8 cellular contexts compared by ENCODE assay signal in genomic region chr9:121498487-121499176, GRCh38. TPM values are rescaled to one million over a fixed set of nuclear protein-coding genes. Genes with fewer than 3 reads are reported as not detected.
DNase-seq lines count a peak whose midpoint lies in the region; ATAC-seq and TF ChIP-seq lines count a peak whose summit lies in the region.

No MANE protein-coding gene starts in this region.

- no peak overlapping the region for H3K27ac Mint-ChIP-seq in activated CD4-positive, alpha-beta memory T cell treated with anti-CD3 and anti-CD28 coated beads for 36 hours

- intact Hi-C loops in activated CD4-positive, alpha-beta memory T cell treated with anti-CD3 and anti-CD28 coated beads for 36 hours (cut with micrococcal nuclease) = loop anchor here (1.0 to 10.0 kb wide), 2 partner anchors 54 to 178 kb away; no protein-coding TSS in a partner anchor

- peak overlapping the region; percentile 58 for H3K4me3 Mint-ChIP-seq in activated CD4-positive, alpha-beta memory T cell treated with anti-CD3 and anti-CD28 coated beads for 36 hours

- H3K4me1 ChIP-seq in gastroesophageal sphincter (peaks cover 0 to 34% (median 7%) of the 10 kb centered on the region in 3 donors), parathyroid adenoma (no peaks in the 10 kb centered on the region)

- H3K27me3 ChIP-seq in gastroesophageal sphincter (no peaks in the 10 kb centered on the region), parathyroid adenoma (ENCODE audit: control insufficient read depth, insufficient read depth, low read length) (no peaks in the 10 kb centered on the region)

- H2AFZ ChIP-seq in parathyroid adenoma = peak overlapping the region; percentile 70

- POLR2A ChIA-PET in activated CD4-positive, alpha-beta memory T cell treated with anti-CD3 and anti-CD28 coated beads for 36 hours (lab: Charles Lee) = no interaction called here

- no peak overlapping the region for H3K9ac ChIP-seq in parathyroid adenoma

- TF ChIP-seq CTCF in gastroesophageal sphincter (IDR thresholded peaks at IDR 0.05) = peak in 1 of 4 experiments; percentile 3
- no peak for TF ChIP-seq CTCF in parathyroid adenoma (IDR thresholded peaks at IDR 0.05)

- H3K4me1 Mint-ChIP-seq in activated CD4-positive, alpha-beta memory T cell treated with anti-CD3 and anti-CD28 coated beads for 36 hours (ENCODE audit: low read depth) = peaks cover 17% of the 10 kb centered on the region

- TF ChIP-seq EP300 in gastroesophageal sphincter (IDR thresholded peaks at IDR 0.05) = no peak

- no peaks in the 10 kb centered on the region for H3K79me2 ChIP-seq in parathyroid adenoma

- H3K36me3 ChIP-seq in gastroesophageal sphincter (no peaks in the 10 kb centered on the region), parathyroid adenoma (ENCODE audit: control insufficient read depth, insufficient read depth, low read length) (no peaks in the 10 kb centered on the region)

- H3K36me3 Mint-ChIP-seq in activated CD4-positive, alpha-beta memory T cell treated with anti-CD3 and anti-CD28 coated beads for 36 hours = no peaks in the 10 kb centered on the region

- H3K27me3 Mint-ChIP-seq in activated CD4-positive, alpha-beta memory T cell treated with anti-CD3 and anti-CD28 coated beads for 36 hours = peaks cover 53% of the 10 kb centered on the region

- in situ Hi-C loops in Caki2 (cut with HindIII; ENCODE audit: low pct_unique_long_range_greater_than_20kb, low sequenced_read_pairs) = no loop called here

- H3K9me3 ChIP-seq in gastroesophageal sphincter (no peaks in the 10 kb centered on the region), parathyroid adenoma (ENCODE audit: control insufficient read depth, low read length) (no peaks in the 10 kb centered on the region)

- peak overlapping the region; percentile 89 for H3K4me2 ChIP-seq in parathyroid adenoma (ENCODE audit: low read length)

- peak; percentile 6 for DNase-seq in Caki2 (ENCODE audit: low read depth)
- DNase-seq in activated CD4-positive, alpha-beta memory T cell treated with anti-CD3 and anti-CD28 coated beads for 36 hours = peak; percentile 13
- DNase-seq in KG1 (lab: John Stamatoyannopoulos, UW) = no peak
- no peak for DNase-seq in T1000 (lab: John Stamatoyannopoulos, UW)

- WGBS in gastroesophageal sphincter (ENCODE audit: low coverage in 1 of 2), 2 donors = 0 to 1% methylated on average over 11 to 29 of the region's 29 CpGs

- TF ChIP-seq POLR2A in gastroesophageal sphincter (IDR thresholded peaks at IDR 0.05) = no peak

- peak overlapping the region in 3 of 4 donors; percentile 61 to 82 (median 77) for H3K27ac ChIP-seq in gastroesophageal sphincter
- no peak overlapping the region for H3K27ac ChIP-seq in parathyroid adenoma

- CTCF ChIA-PET in activated CD4-positive, alpha-beta memory T cell treated with anti-CD3 and anti-CD28 coated beads for 36 hours (lab: Charles Lee) = interaction anchor here (1.0 to 1.3 kb wide), 4 partner anchors 23 to 167 kb away, joined by 3 to 6 read pairs (median 3); no protein-coding TSS in a partner anchor

- peaks cover 5% of the 10 kb centered on the region for H3K9me3 Mint-ChIP-seq in activated CD4-positive, alpha-beta memory T cell treated with anti-CD3 and anti-CD28 coated beads for 36 hours

- H3K4me3 ChIP-seq in gastroesophageal sphincter (peak overlapping the region; percentile 41 to 68), parathyroid adenoma (ENCODE audit: low read depth, low read length) (peak overlapping the region; percentile 52)

- ATAC-seq in HG02885 (IDR thresholded peaks at IDR 0.05; ENCODE audit: poor library complexity, unreplicated experiment) (peak; percentile 8), gastroesophageal sphincter (no peak), GM21367 (IDR thresholded peaks at IDR 0.05; ENCODE audit: unreplicated experiment) (no peak)

RNA-seq across cellular contexts. Expression of gene GGTA1, which starts 1.0 kb away (rescaled TPM):
- total RNA-seq in Caki2 (2014; rRNA removed; shearing (Covaris generic); ENCODE audit: low replicate concordance) = not detected in 2 replicates
- not detected for total RNA-seq in activated CD4-positive, alpha-beta memory T cell treated with anti-CD3 and anti-CD28 coated beads for 36 hours
- total RNA-seq in gastroesophageal sphincter = 10 to 100 TPM in 1 of 4 donors, 1 to 10 TPM in 3; 5.1 to 22.2 (median 7.2) TPM

Comparison
In these comparisons a context has a peak if more than half of its experiments do, and no peak if none do; other contexts are left out.
1. DNase-seq: peak in Caki2 (single experiment) and activated CD4-positive, alpha-beta memory T cell treated with anti-CD3 and anti-CD28 coated beads for 36 hours (single experiment); none in KG1 (single experiment) and T1000 (single experiment).